ENCODE assay signal across 7 cellular contexts in genomic region chrY:3206733-3207132, GRCh38.
A peak's percentile ranks its signal among the peaks of the same experiment; 100 is the strongest.
DNase-seq lines count a peak whose midpoint lies in the region; ATAC-seq, FAIRE-seq and TF ChIP-seq lines count a peak whose summit lies in the region.
"Not testable (repeated sequence)": the region's sequence is repeated elsewhere in the genome, so short reads cannot be mapped to it uniquely, and the experiment has no call there.

No MANE protein-coding gene starts in this region.

- FAIRE-seq in GM12891 (lab: Jason Lieb, UNC) (peak; percentile 9), GM19239 (lab: Jason Lieb, UNC) (peak; percentile 45)

- DNase-seq in GM12891 (ENCODE audit: insufficient read length, low spot score); GM19239 (ENCODE audit: insufficient read length, low spot score): not testable (repeated sequence)
- peak; percentile 0 for DNase-seq in MV-4-11 (lab: John Stamatoyannopoulos, UW)
- peak; percentile 48 for DNase-seq in renal cortical epithelial cell (ENCODE audit: low read depth)

- TF ChIP-seq POLR2A in GM12891 (IDR thresholded peaks at IDR 0.05; ENCODE audit: low read depth, low read length): not testable (repeated sequence)

- ATAC-seq in HG02981 (IDR thresholded peaks at IDR 0.05; ENCODE audit: unreplicated experiment) (peak; percentile 72), HG03196 (IDR thresholded peaks at IDR 0.05; ENCODE audit: unreplicated experiment) (peak; percentile 65), HG03460 (IDR thresholded peaks at IDR 0.05; ENCODE audit: unreplicated experiment) (peak; percentile 68)
